In genomic region chr1:9605946-9606455, GRCh38 we compare ENCODE assay signal across 19 cellular contexts.
"Had no signal": no experiment of that assay in that cellular context is flagged by ENCODE, and none has a peak within 500 bp of the region (broad histone marks: within the 10 kb centered on the region; RNA-seq: fewer than 3 reads in every experiment).

No MANE protein-coding gene starts in this region.

- H3K36me3 Mint-ChIP-seq: IgD-negative memory B cell had no signal

- DNase-seq: KBM-7, NCI-H1092, NCI-H1105 treated with DMSO at 0.1 percent for 48 hours, NCI-H1417 treated with DMSO at 0.1 percent for 48 hours, NCI-H146, NCI-H1694 treated with DMSO at 0.1 percent for 48 hours, NCI-H1930, NCI-H2081, NCI-H2107, NCI-H2227 treated with DMSO at 0.1 percent for 48 hours, NCI-H524, NCI-H526 treated with DMSO at 0.1 percent for 48 hours, NCI-H774, PC-3, SHP77 treated with DMSO at 0.1 percent for 48 hours, SJCRH30 had no signal

- H3K9me3 ChIP-seq: SJCRH30 had no signal

- H3K27me3 ChIP-seq: SJCRH30 had no signal

- H3K27ac ChIP-seq: SJCRH30 had no signal

- H3K4me3 ChIP-seq: SJCRH30 had no signal

- H3K9me3 Mint-ChIP-seq: IgD-negative memory B cell had no signal

- H3K27me3 Mint-ChIP-seq: IgD-negative memory B cell had no signal

- H3K27ac Mint-ChIP-seq: IgD-negative memory B cell had no signal

- H3K4me3 Mint-ChIP-seq: IgD-negative memory B cell had no signal

- H3K4me1 ChIP-seq: SJCRH30 had no signal

- H3K4me1 Mint-ChIP-seq: IgD-negative memory B cell had no signal

- ATAC-seq: Panc1, PC-3, SK-N-SH treated with all-trans-retinoic acid at 6 μM for 48 hours had no signal
